Comparison of ENCODE assay signal across 18 cellular contexts in the genomic region with DNA sequence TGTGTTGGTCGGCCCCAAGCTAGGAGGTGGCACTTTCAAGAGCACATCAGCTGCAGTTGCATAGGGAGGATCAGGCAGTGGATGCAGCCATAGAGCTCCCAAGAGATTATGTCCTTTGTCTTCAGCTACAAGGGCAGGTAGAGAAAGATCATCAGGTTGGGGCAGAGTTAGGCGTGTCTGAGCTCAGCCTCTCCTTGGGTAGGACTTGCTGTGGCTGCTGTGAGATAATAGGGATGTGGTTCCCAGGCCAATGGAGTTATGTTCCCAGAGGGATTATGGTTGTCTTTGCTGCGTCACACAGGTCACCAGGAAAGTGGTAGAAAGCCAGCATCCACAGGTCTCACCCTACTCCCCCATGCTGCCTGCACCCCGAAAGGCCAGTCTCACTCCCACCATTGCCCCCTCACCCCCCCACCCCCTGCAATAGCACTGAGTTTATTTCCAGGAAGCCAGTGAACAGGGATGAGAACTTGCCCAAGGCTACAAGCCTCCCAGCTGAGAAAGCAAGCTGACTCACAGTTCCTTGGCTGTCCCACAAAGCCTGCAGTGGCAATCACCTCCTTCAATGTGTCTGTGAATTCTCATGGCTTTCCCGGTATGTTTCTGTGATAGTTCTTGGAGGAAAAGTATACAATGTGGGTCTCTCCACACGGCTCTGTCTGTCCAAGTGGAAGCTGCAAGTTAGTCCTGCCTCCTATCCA.
DNase-seq lines count a peak whose midpoint lies in the region; ATAC-seq, FAIRE-seq and TF ChIP-seq lines count a peak whose summit lies in the region.
"Had no signal": no experiment of that assay in that cellular context is flagged by ENCODE, and none has a peak within 500 bp of the region (broad histone marks: within the 10 kb centered on the region; RNA-seq: fewer than 3 reads in every experiment).

No MANE protein-coding gene starts in this region.

- peak; percentile 74 for ATAC-seq in esophagus mucosa
- ATAC-seq in GM18498 (IDR thresholded peaks at IDR 0.05; ENCODE audit: unreplicated experiment): no peak
- ATAC-seq: A549, HCT116 had no signal

- FAIRE-seq in D721Med (lab: Jason Lieb, UNC): no peak
- FAIRE-seq: A549, GM18507, H54 had no signal

- no peak overlapping the region for H3K27ac ChIP-seq in brain microvascular endothelial cell
- H3K27ac ChIP-seq: A549, C4-2B, GM23248 had no signal

- no peak for TF ChIP-seq CTCF in brain microvascular endothelial cell (IDR thresholded peaks at IDR 0.05; ENCODE audit: low read depth, low read length, missing control alignments)
- TF ChIP-seq CTCF in D721Med (IDR thresholded peaks at IDR 0.05; ENCODE audit: insufficient read depth, missing control alignments): no peak
- no peak for TF ChIP-seq CTCF in GM10266 (IDR thresholded peaks at IDR 0.05; ENCODE audit: control insufficient read depth, insufficient read depth, low read depth, missing control alignments)

- no peaks in the 10 kb centered on the region for H3K9me3 ChIP-seq in MG63
- H3K9me3 ChIP-seq: A549, BE2C had no signal

- DNase-seq in MG63 (peak; percentile 2), brain microvascular endothelial cell (peak; percentile 7), D721Med (ENCODE audit: insufficient read length, low spot score) (no peak), GM10266 (ENCODE audit: extremely low spot score) (no peak)
- DNase-seq: BE2C; CD4-positive, alpha-beta memory T cell; DMS153; DMS79 treated with DMSO at 0.1 percent for 48 hours; EL; GDM1; GM23248 had no signal

- no peak overlapping the region for H3K4me3 ChIP-seq in MG63
- H3K4me3 ChIP-seq in brain microvascular endothelial cell (ENCODE audit: low read depth, low read length): no peak overlapping the region
- H3K4me3 ChIP-seq: A549, GM23248 had no signal

- no peaks in the 10 kb centered on the region for H3K27me3 ChIP-seq in MG63
- no peaks in the 10 kb centered on the region for H3K27me3 ChIP-seq in brain microvascular endothelial cell (replicated peaks)
- H3K27me3 ChIP-seq: BE2C had no signal

- in situ Hi-C loops in brain microvascular endothelial cell (cut with HindIII; ENCODE audit: low pct_ligation_motif_present, low sequenced_read_pairs): no loop called here

- H3K36me3 ChIP-seq in MG63 (no peaks in the 10 kb centered on the region), brain microvascular endothelial cell (replicated peaks) (no peaks in the 10 kb centered on the region)
- H3K36me3 ChIP-seq: BE2C had no signal

Comparison
In these comparisons a context has a peak if more than half of its experiments do, and no peak if none do; other contexts are left out.
1. DNase-seq: peak in MG63 (single experiment) and brain microvascular endothelial cell (single experiment); none in D721Med (single experiment) and GM10266 (single experiment).